Comparison of ENCODE assay signal across 8 cellular contexts in genomic region chr21:46253610-46254124, GRCh38. TPM values are rescaled to one million over a fixed set of nuclear protein-coding genes. Genes with fewer than 3 reads are reported as not detected.
A peak's percentile ranks its signal among the peaks of the same experiment; 100 is the strongest.
DNase-seq lines count a peak whose midpoint lies in the region; ATAC-seq lines count a peak whose summit lies in the region.
"Had no signal": no experiment of that assay in that cellular context is flagged by ENCODE, and none has a peak within 500 bp of the region (broad histone marks: within the 10 kb centered on the region; RNA-seq: fewer than 3 reads in every experiment).

No MANE protein-coding gene starts in this region.

- ATAC-seq in GM19438 (IDR thresholded peaks at IDR 0.05; ENCODE audit: low read depth, unreplicated experiment) (peak; percentile 60), HG02798 (IDR thresholded peaks at IDR 0.05; ENCODE audit: poor library complexity, unreplicated experiment) (no peak)
- ATAC-seq in activated naive CD4-positive, alpha-beta T cell treated with anti-CD3 and anti-CD28 coated beads, Interleukin-2, amount 50 U/mL, for 72 hours = peak; percentile 88 to 91
- ATAC-seq: Panc1 had no signal

- peaks cover 9 to 32% (median 24%) of the 10 kb centered on the region in 3 donors for H3K4me1 Mint-ChIP-seq in IgD-negative memory B cell

- H3K27me3 Mint-ChIP-seq in IgD-negative memory B cell = no peaks in the 10 kb centered on the region

- peak overlapping the region; percentile 58 to 95 (median 95) for H3K27ac Mint-ChIP-seq in IgD-negative memory B cell
- H3K27ac Mint-ChIP-seq in activated naive CD4-positive, alpha-beta T cell treated with anti-CD3 and anti-CD28 coated beads, Interleukin-2, amount 50 U/mL, for 72 hours = peak overlapping the region; percentile 87 to 88

- H3K9me3 Mint-ChIP-seq in IgD-negative memory B cell = peaks cover 0 to 2% (median 0%) of the 10 kb centered on the region in 3 donors
- H3K9me3 Mint-ChIP-seq in activated naive CD4-positive, alpha-beta T cell treated with anti-CD3 and anti-CD28 coated beads, Interleukin-2, amount 50 U/mL, for 72 hours = peaks cover 0 to 7% of the 10 kb centered on the region in 2 donors

- peaks cover 6% of the 10 kb centered on the region for H3K36me3 Mint-ChIP-seq in IgD-negative memory B cell
- H3K36me3 Mint-ChIP-seq in activated naive CD4-positive, alpha-beta T cell treated with anti-CD3 and anti-CD28 coated beads, Interleukin-2, amount 50 U/mL, for 72 hours = peaks cover 22 to 42% of the 10 kb centered on the region in 2 donors

- H3K4me3 Mint-ChIP-seq in IgD-negative memory B cell = peak overlapping the region in 3 of 4 donors; percentile 31 to 85 (median 48)

- DNase-seq in activated naive CD4-positive, alpha-beta T cell treated with anti-CD3 and anti-CD28 coated beads, Interleukin-2, amount 50 U/mL, for 72 hours (ENCODE audit: low spot score in 2 of 2) = peak in 1 of 2 donors; percentile 30
- peak; percentile 59 for DNase-seq in stimulated activated CD4-positive, alpha-beta T cell treated with anti-CD3 and anti-CD28 coated beads, Interleukin-4, amount 100 ng/mL, for 24 hours
- no peak for DNase-seq in islet precursor cell
- no peak for DNase-seq in SKM-1 treated with dmso at 0.1 percent for 144 hours (lab: John Stamatoyannopoulos, UW; ENCODE audit: unreplicated experiment)

RNA-seq across cellular contexts. Expression of gene LSS, which starts 25.1 kb away (rescaled TPM):
- 13.5 TPM for polyA plus RNA-seq in IgD-negative memory B cell
- total RNA-seq in activated naive CD4-positive, alpha-beta T cell treated with anti-CD3 and anti-CD28 coated beads, Interleukin-2, amount 50 U/mL, for 72 hours = 10 to 100 TPM; 17.8 to 26.2 TPM

RNA-seq across cellular contexts. Expression of gene MCM3AP, which starts 31.7 kb away (rescaled TPM):
- polyA plus RNA-seq in IgD-negative memory B cell = 48.5 TPM
- total RNA-seq in activated naive CD4-positive, alpha-beta T cell treated with anti-CD3 and anti-CD28 coated beads, Interleukin-2, amount 50 U/mL, for 72 hours = 100 to 1,000 TPM; 105 to 119 TPM

RNA-seq across cellular contexts. Expression of gene YBEY, which starts 32.5 kb away (rescaled TPM):
- polyA plus RNA-seq in IgD-negative memory B cell = 33.8 TPM
- 10 to 100 TPM in 1 of 2 donors, 1 to 10 TPM in 1; 9.1 to 10.4 TPM for total RNA-seq in activated naive CD4-positive, alpha-beta T cell treated with anti-CD3 and anti-CD28 coated beads, Interleukin-2, amount 50 U/mL, for 72 hours
